In genomic region chr1:93743465-93743864, GRCh38 we compare ENCODE assay signal across 21 cellular contexts.
"Had no signal": no experiment of that assay in that cellular context is flagged by ENCODE, and none has a peak within 500 bp of the region (broad histone marks: within the 10 kb centered on the region; RNA-seq: fewer than 3 reads in every experiment).

No MANE protein-coding gene starts in this region.

- H3K36me3 ChIP-seq: SJCRH30 had no signal

- H3K27ac ChIP-seq: RWPE1, SJCRH30 had no signal

- ATAC-seq: HepG2, Right ventricle myocardium inferior had no signal

- H3K4me3 ChIP-seq: SJCRH30 had no signal

- DNase-seq: IMR-90; Kasumi-1; KG1; MM.1S; NCI-H1092 treated with DMSO at 0.1 percent for 48 hours; NCI-H1436; NCI-H187; NCI-H2029 treated with DMSO at 0.1 percent for 48 hours; NCI-H2107; NCI-H2171 treated with DMSO at 0.1 percent for 48 hours; NCI-H345; NCI-H446 treated with DMSO at 0.1 percent for 48 hours; NCI-H524 treated with DMSO at 0.1 percent for 48 hours; NCI-H748 treated with DMSO at 0.1 percent for 48 hours; NK-92 treated with Interleukin-12 subunit alpha and Interleukin-12 subunit beta, amount 100 ng/mL, for 24 hours; SHP77 treated with DMSO at 0.1 percent for 48 hours; SJCRH30; T-helper 2 cell had no signal

- H3K27me3 ChIP-seq: SJCRH30 had no signal
